1 cellular context compared by ENCODE assay signal in genomic region chr16:89452925-89453324, GRCh38.
TF ChIP-seq lines count a peak whose summit lies in the region.

No MANE protein-coding gene starts in this region.

TF ChIP-seq in K562, 482 proteins besides CTCF, POLR2A, EP300 and RAD21 (continued from another document):
- TF ChIP-seq YY1 (IDR thresholded peaks at IDR 0.05; ENCODE audit: borderline replicate concordance in 1 of 3, control insufficient read depth in 1 of 3, extremely low read depth in 1 of 3, insufficient read depth in 3 of 3, insufficient read length in 1 of 3, insufficient replicate concordance in 2 of 3, low read depth in 1 of 3, low read length in 2 of 3) = no peak
- TF ChIP-seq MCM7 (IDR thresholded peaks at IDR 0.05) = no peak
- TF ChIP-seq IRF9 (tag; IDR thresholded peaks at IDR 0.05) = no peak
- TF ChIP-seq MIER1 (IDR thresholded peaks at IDR 0.05; ENCODE audit: low read depth) = no peak
- TF ChIP-seq TEAD4 (IDR thresholded peaks at IDR 0.05; ENCODE audit: low read length) = no peak
- TF ChIP-seq TEAD4 (CRISPR knock-in tag; IDR thresholded peaks at IDR 0.05; ENCODE audit: borderline replicate concordance) = no peak
- no peak for TF ChIP-seq ZNF644 (tag; IDR thresholded peaks at IDR 0.05; ENCODE audit: low read depth)
- no peak for TF ChIP-seq FOXA1 (IDR thresholded peaks at IDR 0.05; ENCODE audit: borderline replicate concordance)
- no peak for TF ChIP-seq JUNB (CRISPR knock-in tag; conservative IDR thresholded peaks at IDR 0.05)
- TF ChIP-seq ZNF740 (CRISPR knock-in tag; IDR thresholded peaks at IDR 0.05) = no peak
- TF ChIP-seq ZNF740 (tag; IDR thresholded peaks at IDR 0.05) = no peak
- no peak for TF ChIP-seq SOX6 (IDR thresholded peaks at IDR 0.05)
- TF ChIP-seq MAFG (tag; conservative IDR thresholded peaks at IDR 0.05) = no peak
- TF ChIP-seq ZNF717 (CRISPR knock-in tag; IDR thresholded peaks at IDR 0.05) = no peak
- TF ChIP-seq, protein P1, sequence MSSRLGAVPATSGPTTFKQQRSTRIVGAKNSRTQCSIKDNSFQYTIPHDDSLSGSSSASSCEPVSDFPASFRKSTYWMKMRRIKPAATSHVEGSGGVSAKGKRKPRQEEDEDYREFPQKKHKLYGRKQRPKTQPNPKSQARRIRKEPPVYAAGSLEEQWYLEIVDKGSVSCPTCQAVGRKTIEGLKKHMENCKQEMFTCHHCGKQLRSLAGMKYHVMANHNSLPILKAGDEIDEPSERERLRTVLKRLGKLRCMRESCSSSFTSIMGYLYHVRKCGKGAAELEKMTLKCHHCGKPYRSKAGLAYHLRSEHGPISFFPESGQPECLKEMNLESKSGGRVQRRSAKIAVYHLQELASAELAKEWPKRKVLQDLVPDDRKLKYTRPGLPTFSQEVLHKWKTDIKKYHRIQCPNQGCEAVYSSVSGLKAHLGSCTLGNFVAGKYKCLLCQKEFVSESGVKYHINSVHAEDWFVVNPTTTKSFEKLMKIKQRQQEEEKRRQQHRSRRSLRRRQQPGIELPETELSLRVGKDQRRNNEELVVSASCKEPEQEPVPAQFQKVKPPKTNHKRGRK (tag; IDR thresholded peaks at IDR 0.05) = no peak
- TF ChIP-seq BMI1 (IDR thresholded peaks at IDR 0.05; ENCODE audit: low read length) = no peak
- TF ChIP-seq, protein P2, sequence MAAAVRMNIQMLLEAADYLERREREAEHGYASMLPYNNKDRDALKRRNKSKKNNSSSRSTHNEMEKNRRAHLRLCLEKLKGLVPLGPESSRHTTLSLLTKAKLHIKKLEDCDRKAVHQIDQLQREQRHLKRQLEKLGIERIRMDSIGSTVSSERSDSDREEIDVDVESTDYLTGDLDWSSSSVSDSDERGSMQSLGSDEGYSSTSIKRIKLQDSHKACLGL (CRISPR knock-in tag; IDR thresholded peaks at IDR 0.05; ENCODE audit: borderline replicate concordance, poor library complexity, severe bottlenecking) = no peak
- no peak for TF ChIP-seq POLR2G (IDR thresholded peaks at IDR 0.05; ENCODE audit: low read depth, low read length)
- TF ChIP-seq, protein P3, sequence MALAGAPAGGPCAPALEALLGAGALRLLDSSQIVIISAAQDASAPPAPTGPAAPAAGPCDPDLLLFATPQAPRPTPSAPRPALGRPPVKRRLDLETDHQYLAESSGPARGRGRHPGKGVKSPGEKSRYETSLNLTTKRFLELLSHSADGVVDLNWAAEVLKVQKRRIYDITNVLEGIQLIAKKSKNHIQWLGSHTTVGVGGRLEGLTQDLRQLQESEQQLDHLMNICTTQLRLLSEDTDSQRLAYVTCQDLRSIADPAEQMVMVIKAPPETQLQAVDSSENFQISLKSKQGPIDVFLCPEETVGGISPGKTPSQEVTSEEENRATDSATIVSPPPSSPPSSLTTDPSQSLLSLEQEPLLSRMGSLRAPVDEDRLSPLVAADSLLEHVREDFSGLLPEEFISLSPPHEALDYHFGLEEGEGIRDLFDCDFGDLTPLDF (CRISPR knock-in tag; IDR thresholded peaks at IDR 0.05) = no peak
TF ChIP-seq in K562: peak in this region for 0.
